Comparison of ENCODE assay signal across 1 cellular context in genomic region chr3:98732239-98733054, GRCh38.
TF ChIP-seq lines count a peak whose summit lies in the region.

No MANE protein-coding gene starts in this region.

TF ChIP-seq in HEK293, 187 proteins besides CTCF, POLR2A, EP300 and RAD21 (continued from another document and continues in another):
- no peak for TF ChIP-seq PRDM4 (tag by site-specific recombination; IDR thresholded peaks at IDR 0.05)
- peak; percentile 70 for TF ChIP-seq ZNF341 (tag by site-specific recombination; IDR thresholded peaks at IDR 0.05; ENCODE audit: low read depth)
- no peak for TF ChIP-seq ZNF585B (tag by site-specific recombination; IDR thresholded peaks at IDR 0.05)
- no peak for TF ChIP-seq ZNF114 (tag by site-specific recombination; IDR thresholded peaks at IDR 0.05)
- no peak for TF ChIP-seq ZNF221 (tag by site-specific recombination; IDR thresholded peaks at IDR 0.05; ENCODE audit: borderline replicate concordance)
- no peak for TF ChIP-seq ZNF18 (tag by site-specific recombination; IDR thresholded peaks at IDR 0.05)
- TF ChIP-seq, protein P1, sequence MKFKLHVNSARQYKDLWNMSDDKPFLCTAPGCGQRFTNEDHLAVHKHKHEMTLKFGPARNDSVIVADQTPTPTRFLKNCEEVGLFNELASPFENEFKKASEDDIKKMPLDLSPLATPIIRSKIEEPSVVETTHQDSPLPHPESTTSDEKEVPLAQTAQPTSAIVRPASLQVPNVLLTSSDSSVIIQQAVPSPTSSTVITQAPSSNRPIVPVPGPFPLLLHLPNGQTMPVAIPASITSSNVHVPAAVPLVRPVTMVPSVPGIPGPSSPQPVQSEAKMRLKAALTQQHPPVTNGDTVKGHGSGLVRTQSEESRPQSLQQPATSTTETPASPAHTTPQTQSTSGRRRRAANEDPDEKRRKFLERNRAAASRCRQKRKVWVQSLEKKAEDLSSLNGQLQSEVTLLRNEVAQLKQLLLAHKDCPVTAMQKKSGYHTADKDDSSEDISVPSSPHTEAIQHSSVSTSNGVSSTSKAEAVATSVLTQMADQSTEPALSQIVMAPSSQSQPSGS (tag by site-specific recombination; IDR thresholded peaks at IDR 0.05; ENCODE audit: low read depth), result no peak
- no peak for TF ChIP-seq ZNF426 (tag by site-specific recombination; IDR thresholded peaks at IDR 0.05)
- no peak for TF ChIP-seq ZNF837 (tag by site-specific recombination; IDR thresholded peaks at IDR 0.05)
- TF ChIP-seq PRDM1 (tag by site-specific recombination; IDR thresholded peaks at IDR 0.05), result no peak
- no peak for TF ChIP-seq ZNF639 (tag by site-specific recombination; IDR thresholded peaks at IDR 0.05)
- TF ChIP-seq ZNF391 (tag by site-specific recombination; IDR thresholded peaks at IDR 0.05; ENCODE audit: borderline replicate concordance, low read depth), result no peak
- TF ChIP-seq ZNF624 (tag by site-specific recombination; IDR thresholded peaks at IDR 0.05), result no peak
- TF ChIP-seq, protein P2, sequence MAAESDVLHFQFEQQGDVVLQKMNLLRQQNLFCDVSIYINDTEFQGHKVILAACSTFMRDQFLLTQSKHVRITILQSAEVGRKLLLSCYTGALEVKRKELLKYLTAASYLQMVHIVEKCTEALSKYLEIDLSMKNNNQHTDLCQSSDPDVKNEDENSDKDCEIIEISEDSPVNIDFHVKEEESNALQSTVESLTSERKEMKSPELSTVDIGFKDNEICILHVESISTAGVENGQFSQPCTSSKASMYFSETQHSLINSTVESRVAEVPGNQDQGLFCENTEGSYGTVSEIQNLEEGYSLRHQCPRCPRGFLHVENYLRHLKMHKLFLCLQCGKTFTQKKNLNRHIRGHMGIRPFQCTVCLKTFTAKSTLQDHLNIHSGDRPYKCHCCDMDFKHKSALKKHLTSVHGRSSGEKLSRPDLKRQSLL (tag by site-specific recombination; IDR thresholded peaks at IDR 0.05), result no peak
- no peak for TF ChIP-seq ZNF776 (tag by site-specific recombination; IDR thresholded peaks at IDR 0.05; ENCODE audit: borderline replicate concordance)
- TF ChIP-seq, protein P3, sequence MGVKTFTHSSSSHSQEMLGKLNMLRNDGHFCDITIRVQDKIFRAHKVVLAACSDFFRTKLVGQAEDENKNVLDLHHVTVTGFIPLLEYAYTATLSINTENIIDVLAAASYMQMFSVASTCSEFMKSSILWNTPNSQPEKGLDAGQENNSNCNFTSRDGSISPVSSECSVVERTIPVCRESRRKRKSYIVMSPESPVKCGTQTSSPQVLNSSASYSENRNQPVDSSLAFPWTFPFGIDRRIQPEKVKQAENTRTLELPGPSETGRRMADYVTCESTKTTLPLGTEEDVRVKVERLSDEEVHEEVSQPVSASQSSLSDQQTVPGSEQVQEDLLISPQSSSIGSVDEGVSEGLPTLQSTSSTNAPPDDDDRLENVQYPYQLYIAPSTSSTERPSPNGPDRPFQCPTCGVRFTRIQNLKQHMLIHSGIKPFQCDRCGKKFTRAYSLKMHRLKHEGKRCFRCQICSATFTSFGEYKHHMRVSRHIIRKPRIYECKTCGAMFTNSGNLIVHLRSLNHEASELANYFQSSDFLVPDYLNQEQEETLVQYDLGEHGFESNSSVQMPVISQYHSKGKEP (tag by site-specific recombination; IDR thresholded peaks at IDR 0.05), result no peak
- TF ChIP-seq ZNF366 (tag by site-specific recombination; conservative IDR thresholded peaks at IDR 0.05), result peak; percentile 35; the same call in 1 of the 2 replicates
- no peak; the same call in 1 of the 2 replicates for TF ChIP-seq EGR2 (tag by site-specific recombination; IDR thresholded peaks at IDR 0.05; ENCODE audit: low read depth)
- no peak for TF ChIP-seq ZNF677 (tag by site-specific recombination; IDR thresholded peaks at IDR 0.05)
- no peak for TF ChIP-seq HOXD13 (CRISPR knock-in tag; IDR thresholded peaks at IDR 0.05; ENCODE audit: borderline replicate concordance)
- no peak for TF ChIP-seq ZNF132 (tag by site-specific recombination; IDR thresholded peaks at IDR 0.05; ENCODE audit: borderline replicate concordance)
- no peak for TF ChIP-seq MZF1 (tag by site-specific recombination; IDR thresholded peaks at IDR 0.05; ENCODE audit: borderline replicate concordance)
- TF ChIP-seq ZNF146 (tag by site-specific recombination; IDR thresholded peaks at IDR 0.05), result no peak
- TF ChIP-seq ZNF311 (tag by site-specific recombination; IDR thresholded peaks at IDR 0.05; ENCODE audit: borderline replicate concordance), result no peak
- TF ChIP-seq ZBTB8A (tag by site-specific recombination; IDR thresholded peaks at IDR 0.05), result peak; percentile 92
- TF ChIP-seq, protein P4, sequence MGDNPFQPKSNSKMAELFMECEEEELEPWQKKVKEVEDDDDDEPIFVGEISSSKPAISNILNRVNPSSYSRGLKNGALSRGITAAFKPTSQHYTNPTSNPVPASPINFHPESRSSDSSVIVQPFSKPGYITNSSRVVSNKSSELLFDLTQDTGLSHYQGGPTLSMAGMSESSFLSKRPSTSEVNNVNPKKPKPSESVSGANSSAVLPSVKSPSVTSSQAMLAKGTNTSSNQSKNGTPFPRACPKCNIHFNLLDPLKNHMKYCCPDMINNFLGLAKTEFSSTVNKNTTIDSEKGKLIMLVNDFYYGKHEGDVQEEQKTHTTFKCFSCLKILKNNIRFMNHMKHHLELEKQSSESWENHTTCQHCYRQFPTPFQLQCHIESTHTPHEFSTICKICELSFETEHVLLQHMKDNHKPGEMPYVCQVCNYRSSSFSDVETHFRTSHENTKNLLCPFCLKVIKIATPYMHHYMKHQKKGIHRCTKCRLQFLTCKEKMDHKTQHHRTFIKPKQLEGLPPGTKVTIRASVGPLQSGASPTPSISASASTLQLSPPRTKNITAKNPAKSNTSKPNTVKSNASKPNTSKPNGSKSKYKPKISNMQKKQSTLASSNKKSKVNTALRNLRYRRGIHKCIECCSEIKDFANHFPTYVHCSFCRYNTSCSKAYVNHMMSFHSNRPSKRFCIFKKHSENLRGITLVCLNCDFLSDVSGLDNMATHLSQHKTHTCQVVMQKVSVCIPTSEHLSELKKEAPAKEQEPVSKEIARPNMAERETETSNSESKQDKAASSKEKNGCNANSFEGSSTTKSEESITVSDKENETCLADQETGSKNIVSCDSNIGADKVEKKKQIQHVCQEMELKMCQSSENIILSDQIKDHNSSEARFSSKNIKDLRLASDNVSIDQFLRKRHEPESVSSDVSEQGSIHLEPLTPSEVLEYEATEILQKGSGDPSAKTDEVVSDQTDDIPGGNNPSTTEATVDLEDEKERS (tag by site-specific recombination; IDR thresholded peaks at IDR 0.05), result no peak
- TF ChIP-seq ZNF354C (tag by site-specific recombination; IDR thresholded peaks at IDR 0.05; ENCODE audit: borderline replicate concordance, low read depth), result no peak
- TF ChIP-seq ZNF274 (IDR thresholded peaks at IDR 0.05; ENCODE audit: low read length), result no peak
- no peak for TF ChIP-seq ZNF274 (tag by site-specific recombination; IDR thresholded peaks at IDR 0.05; ENCODE audit: borderline replicate concordance)
- no peak for TF ChIP-seq SCRT1 (tag by site-specific recombination; IDR thresholded peaks at IDR 0.05; ENCODE audit: borderline replicate concordance)
- TF ChIP-seq, protein P5, sequence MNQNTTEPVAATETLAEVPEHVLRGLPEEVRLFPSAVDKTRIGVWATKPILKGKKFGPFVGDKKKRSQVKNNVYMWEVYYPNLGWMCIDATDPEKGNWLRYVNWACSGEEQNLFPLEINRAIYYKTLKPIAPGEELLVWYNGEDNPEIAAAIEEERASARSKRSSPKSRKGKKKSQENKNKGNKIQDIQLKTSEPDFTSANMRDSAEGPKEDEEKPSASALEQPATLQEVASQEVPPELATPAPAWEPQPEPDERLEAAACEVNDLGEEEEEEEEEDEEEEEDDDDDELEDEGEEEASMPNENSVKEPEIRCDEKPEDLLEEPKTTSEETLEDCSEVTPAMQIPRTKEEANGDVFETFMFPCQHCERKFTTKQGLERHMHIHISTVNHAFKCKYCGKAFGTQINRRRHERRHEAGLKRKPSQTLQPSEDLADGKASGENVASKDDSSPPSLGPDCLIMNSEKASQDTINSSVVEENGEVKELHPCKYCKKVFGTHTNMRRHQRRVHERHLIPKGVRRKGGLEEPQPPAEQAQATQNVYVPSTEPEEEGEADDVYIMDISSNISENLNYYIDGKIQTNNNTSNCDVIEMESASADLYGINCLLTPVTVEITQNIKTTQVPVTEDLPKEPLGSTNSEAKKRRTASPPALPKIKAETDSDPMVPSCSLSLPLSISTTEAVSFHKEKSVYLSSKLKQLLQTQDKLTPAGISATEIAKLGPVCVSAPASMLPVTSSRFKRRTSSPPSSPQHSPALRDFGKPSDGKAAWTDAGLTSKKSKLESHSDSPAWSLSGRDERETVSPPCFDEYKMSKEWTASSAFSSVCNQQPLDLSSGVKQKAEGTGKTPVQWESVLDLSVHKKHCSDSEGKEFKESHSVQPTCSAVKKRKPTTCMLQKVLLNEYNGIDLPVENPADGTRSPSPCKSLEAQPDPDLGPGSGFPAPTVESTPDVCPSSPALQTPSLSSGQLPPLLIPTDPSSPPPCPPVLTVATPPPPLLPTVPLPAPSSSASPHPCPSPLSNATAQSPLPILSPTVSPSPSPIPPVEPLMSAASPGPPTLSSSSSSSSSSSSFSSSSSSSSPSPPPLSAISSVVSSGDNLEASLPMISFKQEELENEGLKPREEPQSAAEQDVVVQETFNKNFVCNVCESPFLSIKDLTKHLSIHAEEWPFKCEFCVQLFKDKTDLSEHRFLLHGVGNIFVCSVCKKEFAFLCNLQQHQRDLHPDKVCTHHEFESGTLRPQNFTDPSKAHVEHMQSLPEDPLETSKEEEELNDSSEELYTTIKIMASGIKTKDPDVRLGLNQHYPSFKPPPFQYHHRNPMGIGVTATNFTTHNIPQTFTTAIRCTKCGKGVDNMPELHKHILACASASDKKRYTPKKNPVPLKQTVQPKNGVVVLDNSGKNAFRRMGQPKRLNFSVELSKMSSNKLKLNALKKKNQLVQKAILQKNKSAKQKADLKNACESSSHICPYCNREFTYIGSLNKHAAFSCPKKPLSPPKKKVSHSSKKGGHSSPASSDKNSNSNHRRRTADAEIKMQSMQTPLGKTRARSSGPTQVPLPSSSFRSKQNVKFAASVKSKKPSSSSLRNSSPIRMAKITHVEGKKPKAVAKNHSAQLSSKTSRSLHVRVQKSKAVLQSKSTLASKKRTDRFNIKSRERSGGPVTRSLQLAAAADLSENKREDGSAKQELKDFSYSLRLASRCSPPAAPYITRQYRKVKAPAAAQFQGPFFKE (tag by site-specific recombination; IDR thresholded peaks at IDR 0.05; ENCODE audit: borderline replicate concordance), result no peak
- peak; percentile 97 for TF ChIP-seq KLF1 (tag by site-specific recombination; IDR thresholded peaks at IDR 0.05)
- peak; percentile 85 for TF ChIP-seq ZIC2 (tag by site-specific recombination; IDR thresholded peaks at IDR 0.05)
- TF ChIP-seq ZNF121 (tag by site-specific recombination; IDR thresholded peaks at IDR 0.05), result no peak
- no peak for TF ChIP-seq ZXDB (tag by site-specific recombination; IDR thresholded peaks at IDR 0.05)
- no peak for TF ChIP-seq ZNF792 (tag by site-specific recombination; IDR thresholded peaks at IDR 0.05)
- no peak for TF ChIP-seq ZNF184 (tag by site-specific recombination; IDR thresholded peaks at IDR 0.05)
- no peak for TF ChIP-seq ZNF112 (tag by site-specific recombination; IDR thresholded peaks at IDR 0.05)
- no peak for TF ChIP-seq ZNF544 (tag by site-specific recombination; IDR thresholded peaks at IDR 0.05)
- TF ChIP-seq, protein P6, sequence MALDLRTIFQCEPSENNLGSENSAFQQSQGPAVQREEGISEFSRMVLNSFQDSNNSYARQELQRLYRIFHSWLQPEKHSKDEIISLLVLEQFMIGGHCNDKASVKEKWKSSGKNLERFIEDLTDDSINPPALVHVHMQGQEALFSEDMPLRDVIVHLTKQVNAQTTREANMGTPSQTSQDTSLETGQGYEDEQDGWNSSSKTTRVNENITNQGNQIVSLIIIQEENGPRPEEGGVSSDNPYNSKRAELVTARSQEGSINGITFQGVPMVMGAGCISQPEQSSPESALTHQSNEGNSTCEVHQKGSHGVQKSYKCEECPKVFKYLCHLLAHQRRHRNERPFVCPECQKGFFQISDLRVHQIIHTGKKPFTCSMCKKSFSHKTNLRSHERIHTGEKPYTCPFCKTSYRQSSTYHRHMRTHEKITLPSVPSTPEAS (tag by site-specific recombination; IDR thresholded peaks at IDR 0.05), result no peak
- TF ChIP-seq ZNF555 (tag by site-specific recombination; conservative IDR thresholded peaks at IDR 0.05), result no peak
- no peak for TF ChIP-seq ZNF621 (tag by site-specific recombination; IDR thresholded peaks at IDR 0.05)
- no peak for TF ChIP-seq SALL2 (tag by site-specific recombination; IDR thresholded peaks at IDR 0.05; ENCODE audit: borderline replicate concordance)
